19 cellular contexts compared by ENCODE assay signal in the genomic region with DNA sequence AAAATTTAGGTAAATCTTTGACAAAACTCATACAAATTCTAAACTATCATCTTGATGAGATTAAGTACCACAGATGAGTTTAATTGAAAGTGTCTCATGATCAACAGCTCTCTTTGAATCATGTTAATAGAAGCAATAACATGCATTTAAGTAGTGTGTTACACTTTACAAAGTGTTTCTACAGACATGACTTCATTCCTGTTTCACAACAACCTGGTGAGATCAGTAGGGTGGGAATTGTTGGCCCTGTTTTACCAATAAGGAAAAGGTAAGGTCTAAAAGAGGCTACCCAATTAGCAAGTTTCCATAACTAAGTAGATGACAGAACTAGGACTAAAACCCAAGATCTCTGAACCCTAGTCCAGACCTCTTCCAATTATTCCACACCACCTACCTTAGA. TPM values are rescaled to one million over a fixed set of nuclear protein-coding genes. Genes with fewer than 3 reads are reported as not detected.
DNase-seq lines count a peak whose midpoint lies in the region; ATAC-seq and TF ChIP-seq lines count a peak whose summit lies in the region.
"Had no signal": no experiment of that assay in that cellular context is flagged by ENCODE, and none has a peak within 500 bp of the region (broad histone marks: within the 10 kb centered on the region; RNA-seq: fewer than 3 reads in every experiment).

No MANE protein-coding gene starts in this region.

- H3K27me3 ChIP-seq in Panc1 (ENCODE audit: control insufficient read depth, insufficient read depth, low read length) (no peaks in the 10 kb centered on the region), right cardiac atrium (ENCODE audit: control insufficient read depth, insufficient read depth) (no peaks in the 10 kb centered on the region)
- H3K27me3 ChIP-seq in effector memory CD4-positive, alpha-beta T cell (replicated peaks; ENCODE audit: control insufficient read depth, insufficient read depth, low read length, poor library complexity, severe bottlenecking): no peaks in the 10 kb centered on the region
- H3K27me3 ChIP-seq: BLaER1 had no signal

- POLR2A ChIA-PET in Panc1 (lab: Charles Lee): no interaction called here

- peaks cover 41% of the 10 kb centered on the region for H3K4me1 ChIP-seq in Panc1 (ENCODE audit: control insufficient read depth, insufficient read depth, low read length)
- H3K4me1 ChIP-seq in effector memory CD4-positive, alpha-beta T cell (ENCODE audit: control insufficient read depth, insufficient read depth, low read length, poor library complexity, severe bottlenecking): no peaks in the 10 kb centered on the region
- H3K4me1 ChIP-seq in right cardiac atrium (ENCODE audit: control insufficient read depth, insufficient read depth, low read length): no peaks in the 10 kb centered on the region
- H3K4me1 ChIP-seq: BLaER1 had no signal

- intact Hi-C loops in Panc1 (cut with micrococcal nuclease; ENCODE audit: unreplicated experiment): no loop called here
- intact Hi-C loops in left colon (cut with DNase I, micrococcal nuclease): no loop called here
- intact Hi-C loops in right cardiac atrium (cut with DNase I): no loop called here

- BruUV-seq in Panc1 (replicated peaks; lab: Mats Ljungman, UMichigan): no TSS peak

- no peaks in the 10 kb centered on the region for H3K36me3 ChIP-seq in Panc1 (ENCODE audit: control insufficient read depth, insufficient read depth, low read length)
- H3K36me3 ChIP-seq in effector memory CD4-positive, alpha-beta T cell (ENCODE audit: control insufficient read depth, insufficient read depth, low read length): no peaks in the 10 kb centered on the region
- H3K36me3 ChIP-seq: BLaER1 had no signal

- in situ Hi-C loops in Panc1 (cut with HindIII; ENCODE audit: low pct_unique_long_range_greater_than_20kb, low sequenced_read_pairs): no loop called here

- H3K9me3 ChIP-seq in Panc1 (ENCODE audit: control insufficient read depth, insufficient read depth, low read depth, low read length) (no peaks in the 10 kb centered on the region), right cardiac atrium (ENCODE audit: control insufficient read depth, low read length) (no peaks in the 10 kb centered on the region)
- no peaks in the 10 kb centered on the region for H3K9me3 ChIP-seq in effector memory CD4-positive, alpha-beta T cell (ENCODE audit: control insufficient read depth, low read length)
- H3K9me3 ChIP-seq: BLaER1 had no signal

- no peak overlapping the region for H3K4me3 ChIP-seq in Panc1 (ENCODE audit: low read depth in 2 of 2, low read length in 2 of 2)
- no peak overlapping the region for H3K4me3 ChIP-seq in effector memory CD4-positive, alpha-beta T cell (ENCODE audit: insufficient read depth, low read depth, low read length, poor library complexity, severe bottlenecking)
- no peak overlapping the region for H3K4me3 ChIP-seq in right cardiac atrium (ENCODE audit: low read length)
- H3K4me3 ChIP-seq: BLaER1, GM12878, GM23248 had no signal

- ATAC-seq in Panc1 (no peak), left colon (peak; percentile 21), right cardiac atrium (no peak)
- ATAC-seq: CD8-positive, alpha-beta T cell; GM12878 had no signal

- no peak for DNase-seq in Panc1 (ENCODE audit: low read depth, low spot score)
- no peak for DNase-seq in epithelial cell of prostate (ENCODE audit: low read depth, low spot score)
- DNase-seq in left colon: no peak
- DNase-seq in effector memory CD4-positive, alpha-beta T cell: no peak
- no peak for DNase-seq in HK-2 (ENCODE audit: unreplicated experiment)
- DNase-seq in right cardiac atrium: no peak
- DNase-seq: CD4-positive, CD25-positive, alpha-beta regulatory T cell; CD8-positive, alpha-beta T cell; DMS 273 treated with DMSO at 0.1 percent for 48 hours; DMS79; EL; GDM1; GM23248; H7; HCEC 1CT had no signal

- no peak for TF ChIP-seq CTCF in Panc1 (IDR thresholded peaks at IDR 0.05)

- CTCF ChIA-PET in Panc1 (lab: Charles Lee): no interaction called here

- peak overlapping the region; percentile 14; the same call in 1 of the 2 replicates for H3K27ac ChIP-seq in Panc1 (ENCODE audit: low read length)
- peak overlapping the region; percentile 2 for H3K27ac ChIP-seq in epithelial cell of prostate
- no peak overlapping the region for H3K27ac ChIP-seq in effector memory CD4-positive, alpha-beta T cell (ENCODE audit: insufficient read depth, low read length, poor library complexity, severe bottlenecking)
- H3K27ac ChIP-seq in right cardiac atrium (ENCODE audit: low read length): no peak overlapping the region
- H3K27ac ChIP-seq: BLaER1, C4-2B, GM23248 had no signal

RNA-seq across cellular contexts. Expression of gene PRSS23, which starts 12.7 kb away (rescaled TPM):
- 355 TPM for total RNA-seq in Panc1 (2021; ENCODE audit: unreplicated experiment)
- polyA plus RNA-seq in Panc1 (2012; ENCODE audit: insufficient read length): 307 TPM
- total RNA-seq in left colon: 100 to 1,000 TPM in 1 of 2 donors, 10 to 100 TPM in 1; 54.3 to 124 TPM
- total RNA-seq in right cardiac atrium: 10 to 100 TPM; 14.5 to 79.9 (median 28.5) TPM
- 19.7 TPM for polyA plus RNA-seq in right cardiac atrium
- total RNA-seq: B cell; CD4-positive, CD25-positive, alpha-beta regulatory T cell had no signal

Comparison
In these comparisons a context has a peak if more than half of its experiments do, and no peak if none do; other contexts are left out.
1. H3K27ac ChIP-seq: peak in Panc1 (single experiment) and epithelial cell of prostate (single experiment); none in effector memory CD4-positive, alpha-beta T cell (single experiment) and right cardiac atrium (single experiment).